Comparison of ENCODE assay signal across 13 cellular contexts in the genomic region with DNA sequence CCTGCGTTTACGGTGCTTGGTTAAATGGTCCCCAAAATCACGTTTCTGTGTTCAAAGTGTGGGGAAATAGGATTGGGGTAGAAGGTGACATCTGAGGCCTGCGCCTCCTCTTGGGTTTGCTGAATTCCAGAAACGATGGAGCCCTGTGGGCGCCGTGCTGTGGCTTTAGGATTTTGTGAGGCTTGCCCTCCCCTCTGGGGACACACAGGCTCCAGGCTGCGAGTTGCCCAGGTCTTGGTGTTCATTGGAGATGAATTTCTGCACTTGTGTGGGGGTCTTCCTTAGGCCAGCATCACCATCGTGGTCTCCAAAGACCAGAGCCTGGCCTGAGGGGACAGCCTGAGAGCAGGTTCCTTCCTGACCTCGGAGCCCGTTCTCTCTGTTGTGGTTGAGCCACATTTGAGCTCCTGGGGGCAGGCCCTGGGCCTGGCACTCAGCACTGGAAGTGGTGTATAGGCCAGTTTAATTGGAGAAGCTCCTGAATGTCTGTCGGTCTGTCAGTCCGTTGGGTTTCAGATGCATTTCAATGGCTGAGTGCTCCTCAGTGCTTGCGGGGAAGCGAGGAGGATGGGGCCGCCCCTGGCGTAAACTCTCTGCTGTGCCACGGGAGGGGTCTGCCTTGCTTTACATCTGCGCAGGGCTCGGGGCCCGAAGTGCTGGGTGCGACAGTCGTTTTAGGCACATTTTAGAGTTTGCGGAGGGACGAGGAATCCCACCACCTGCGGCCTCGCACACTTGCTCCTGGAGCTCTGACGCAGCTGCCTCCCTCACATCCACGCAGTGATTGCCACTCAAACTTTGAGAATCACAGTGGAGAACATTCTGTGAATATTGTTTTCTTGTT.
"Had no signal": no experiment of that assay in that cellular context is flagged by ENCODE, and none has a peak within 500 bp of the region (broad histone marks: within the 10 kb centered on the region; RNA-seq: fewer than 3 reads in every experiment).

No MANE protein-coding gene starts in this region.

- ATAC-seq: esophagus mucosa; left lobe of liver; stimulated activated naive CD8-positive, alpha-beta T cell treated with anti-CD3 and anti-CD28 coated beads, Interleukin-15, Interleukin-2, amounts not matched to agents 100 U/mL and 50 U/mL, for 24 hours had no signal

- H3K36me3 ChIP-seq: breast epithelium had no signal

- FAIRE-seq: colon, endometrium, islet of Langerhans had no signal

- H3K4me3 ChIP-seq: breast epithelium, skin epidermis, suprapubic skin had no signal

- H3K27me3 ChIP-seq: breast epithelium, suprapubic skin had no signal

- H3K9me3 ChIP-seq: breast epithelium, suprapubic skin had no signal

- H3K27ac ChIP-seq: breast epithelium, skin epidermis, suprapubic skin had no signal

- DNase-seq: activated CD4-positive, CD25-positive, alpha-beta regulatory T cell treated with anti-CD3 and anti-CD28 coated beads, Interleukin-2, amount 50 U/mL, for 72 hours; anterior cingulate cortex; naive B cell; stimulated activated CD4-positive, alpha-beta T cell treated with anti-CD3 and anti-CD28 coated beads, Interleukin-4, amount 100 ng/mL, for 24 hours; stimulated activated naive CD8-positive, alpha-beta T cell treated with anti-CD3 and anti-CD28 coated beads, Interleukin-15, Interleukin-2, amounts not matched to agents 100 U/mL and 50 U/mL, for 24 hours had no signal
